Comparison of ENCODE assay signal across 17 cellular contexts in the genomic region with DNA sequence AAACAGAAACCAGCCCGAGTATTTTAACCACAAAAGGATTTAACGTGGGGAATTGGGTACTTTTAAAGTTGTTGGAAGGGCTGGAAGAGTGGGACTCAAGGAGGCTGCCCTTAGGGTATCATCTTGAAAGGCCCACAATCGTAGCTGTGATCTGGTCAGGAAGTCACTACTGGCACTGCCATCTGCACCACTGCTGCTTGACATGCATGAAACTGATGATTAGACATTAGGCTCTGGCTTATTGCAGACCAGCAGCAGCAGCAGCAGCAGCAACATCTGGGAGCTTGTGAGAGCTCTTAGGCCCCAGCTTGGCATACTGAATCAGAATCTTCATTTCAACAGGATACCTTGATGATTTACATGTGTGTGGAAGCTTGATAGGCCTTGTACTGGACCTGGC.
"Had no signal": no experiment of that assay in that cellular context is flagged by ENCODE, and none has a peak within 500 bp of the region (broad histone marks: within the 10 kb centered on the region; RNA-seq: fewer than 3 reads in every experiment).

No MANE protein-coding gene starts in this region.

- H3K4me1 ChIP-seq: adrenal gland, left lung, parathyroid adenoma, tibial artery had no signal

- H3K9ac ChIP-seq: parathyroid adenoma had no signal

- DNase-seq: activated CD4-positive, alpha-beta T cell treated with anti-CD3 and anti-CD28 coated beads for 36 hours; activated CD8-positive, alpha-beta memory T cell treated with anti-CD3 and anti-CD28 coated beads for 24 hours; activated gamma-delta T cell treated with Interleukin-2 at 50 U/mL for 16 hours; adrenal gland; heart right ventricle; islet precursor cell; left lung; mammary epithelial cell; naive B cell; retina; stimulated activated CD4-positive, alpha-beta T cell treated with anti-CD3 and anti-CD28 coated beads, Interleukin-2, amount 100 ng/mL, for 48 hours; tibial artery had no signal

- H3K9me3 ChIP-seq: adrenal gland had no signal

- ATAC-seq: activated CD4-positive, alpha-beta T cell treated with anti-CD3 and anti-CD28 coated beads for 36 hours; gastroesophageal sphincter; heart right ventricle; left lung had no signal

- H3K4me3 Mint-ChIP-seq: activated CD4-positive, alpha-beta T cell treated with anti-CD3 and anti-CD28 coated beads for 36 hours; endodermal cell; naive B cell had no signal

- FAIRE-seq: urothelium cell line had no signal

- H3K4me3 ChIP-seq: adrenal gland, gastroesophageal sphincter, heart right ventricle, left lung, tibial artery had no signal

- H3K27ac Mint-ChIP-seq: endodermal cell had no signal

- H3K27me3 ChIP-seq: adrenal gland, gastroesophageal sphincter, heart right ventricle, left lung, neutrophil, tibial artery had no signal

- H3K27me3 Mint-ChIP-seq: activated CD4-positive, alpha-beta T cell treated with anti-CD3 and anti-CD28 coated beads for 36 hours; naive B cell had no signal

- H3K4me1 Mint-ChIP-seq: endodermal cell had no signal

- H3K27ac ChIP-seq: adrenal gland, gastroesophageal sphincter, heart right ventricle, left lung, parathyroid adenoma, tibial artery had no signal
